8 cellular contexts compared by ENCODE assay signal in genomic region chr9:79129865-79130480, GRCh38.
DNase-seq lines count a peak whose midpoint lies in the region; ATAC-seq and TF ChIP-seq lines count a peak whose summit lies in the region.

No MANE protein-coding gene starts in this region.

- no peak overlapping the region for H3K18ac ChIP-seq in mesendoderm (ENCODE audit: low read length)

- no peak overlapping the region for H2BK15ac ChIP-seq in mesendoderm (replicated peaks; ENCODE audit: low read depth)

- peak; percentile 67 for DNase-seq in GM03348 (ENCODE audit: low spot score)
- peak; percentile 49 for DNase-seq in LHCN-M2 (ENCODE audit: low read depth)
- DNase-seq in SK-N-MC (ENCODE audit: low read depth, low spot score) = peak; percentile 10
- DNase-seq in endothelial cell (ENCODE audit: low spot score) = peak; percentile 70
- DNase-seq in mesendoderm = peak; percentile 16
- peak; percentile 64 to 72 for DNase-seq in aorta
- no peak for DNase-seq in NCI-H526 treated with DMSO at 0.1 percent for 48 hours (lab: John Stamatoyannopoulos, UW)

- no peak overlapping the region for H3K4me2 ChIP-seq in mesendoderm (ENCODE audit: low read length)

- H3K4me1 ChIP-seq in mesendoderm (ENCODE audit: control insufficient read depth, low read depth, low read length) = no peaks in the 10 kb centered on the region
- no peaks in the 10 kb centered on the region for H3K4me1 ChIP-seq in aorta (ENCODE audit: control insufficient read depth in 1 of 2, insufficient read depth in 2 of 2, low read length in 2 of 2)

- WGBS in mesendoderm (ENCODE audit: extremely low coverage, insufficient coverage, low lambda C conversion rate) = no CpG with 5 or more reads among the region's 8 CpGs
- 42 to 44% methylated on average over 8 of the region's 8 CpGs for WGBS in aorta, 2 donors

- H3K9me3 Mint-ChIP-seq in endothelial cell (ENCODE audit: unreplicated experiment) = no peaks in the 10 kb centered on the region

- H4K8ac ChIP-seq in mesendoderm (ENCODE audit: low read depth, low read length) = no peak overlapping the region

- H2AK5ac ChIP-seq in mesendoderm (ENCODE audit: low read length) = no peak overlapping the region

- no peak overlapping the region for H3K27ac Mint-ChIP-seq in endothelial cell (ENCODE audit: unreplicated experiment)

- H3K4me1 Mint-ChIP-seq in endothelial cell (ENCODE audit: unreplicated experiment) = peaks cover 10% of the 10 kb centered on the region

- ATAC-seq in aorta (ENCODE audit: low FRiP score) (peak; percentile 60), HG03045 (IDR thresholded peaks at IDR 0.05; ENCODE audit: unreplicated experiment) (no peak)

- no peak overlapping the region for H3K9ac ChIP-seq in SK-N-MC (ENCODE audit: insufficient read length)
- no peak overlapping the region for H3K9ac ChIP-seq in mesendoderm (ENCODE audit: low read length)

- H3K4me3 Mint-ChIP-seq in endothelial cell (ENCODE audit: unreplicated experiment) = no peak overlapping the region

- no peaks in the 10 kb centered on the region for H3K79me1 ChIP-seq in mesendoderm (ENCODE audit: low read length)

- H3K36me3 ChIP-seq in SK-N-MC (ENCODE audit: insufficient read depth, low read length) = no peaks in the 10 kb centered on the region
- no peaks in the 10 kb centered on the region for H3K36me3 ChIP-seq in mesendoderm (ENCODE audit: control insufficient read depth, insufficient read depth, low read length)
- no peaks in the 10 kb centered on the region for H3K36me3 ChIP-seq in aorta (ENCODE audit: control insufficient read depth in 1 of 2, insufficient read depth in 2 of 2, low read length in 1 of 2)

- H3K4me3 ChIP-seq in SK-N-MC = no peak overlapping the region
- H3K4me3 ChIP-seq in mesendoderm (ENCODE audit: low read length) = no peak overlapping the region
- H3K4me3 ChIP-seq in aorta (ENCODE audit: low read length in 2 of 2) = no peak overlapping the region

- H3K36me3 Mint-ChIP-seq in endothelial cell (ENCODE audit: low read depth, unreplicated experiment) = no peaks in the 10 kb centered on the region

- peak; percentile 82 for TF ChIP-seq CTCF in endothelial cell (IDR thresholded peaks at IDR 0.05; ENCODE audit: unreplicated experiment)

- no peak overlapping the region for H3K4ac ChIP-seq in mesendoderm (ENCODE audit: low read depth, low read length)

- H3K9me3 ChIP-seq in SK-N-MC (ENCODE audit: low read depth, low read length) = no peaks in the 10 kb centered on the region
- H3K9me3 ChIP-seq in aorta (ENCODE audit: control insufficient read depth, low read length) = no peaks in the 10 kb centered on the region

- H3K79me2 ChIP-seq in mesendoderm (ENCODE audit: control insufficient read depth, insufficient read depth, low read length) = no peaks in the 10 kb centered on the region

- no peak overlapping the region for H3K23ac ChIP-seq in mesendoderm (ENCODE audit: low read length)

- no peaks in the 10 kb centered on the region for H3K27me3 ChIP-seq in mesendoderm (ENCODE audit: insufficient read depth, low read length, poor library complexity)
- no peaks in the 10 kb centered on the region for H3K27me3 ChIP-seq in aorta (ENCODE audit: control insufficient read depth in 1 of 2, insufficient read depth in 2 of 2, low read length in 1 of 2)

- H4K5ac ChIP-seq in mesendoderm (ENCODE audit: low read length) = no peak overlapping the region

- no peaks in the 10 kb centered on the region for H3K27me3 Mint-ChIP-seq in endothelial cell (ENCODE audit: unreplicated experiment)

- no peak overlapping the region for H2BK120ac ChIP-seq in mesendoderm (ENCODE audit: low read depth, low read length)

- H3K56ac ChIP-seq in mesendoderm (ENCODE audit: low read length) = no peak overlapping the region

- intact Hi-C loops in aorta (cut with DNase I) = loop anchor here in 1 of 2 donors (5.0 kb wide), 1 partner anchor 102 kb away; no protein-coding TSS in a partner anchor

- H3K27ac ChIP-seq in SK-N-MC (no peak overlapping the region), mesendoderm (ENCODE audit: low read depth, low read length) (no peak overlapping the region), aorta (ENCODE audit: low read depth in 1 of 2, low read length in 2 of 2) (no peak overlapping the region)

- no peak overlapping the region for H2BK5ac ChIP-seq in mesendoderm (ENCODE audit: low read length)
